Comparison of ENCODE assay signal across 1 cellular context in genomic region chr12:47774664-47775063, GRCh38.
TF ChIP-seq lines count a peak whose summit lies in the region.

No MANE protein-coding gene starts in this region.

TF ChIP-seq in H1, 55 proteins besides CTCF, POLR2A, EP300 and RAD21:
- TF ChIP-seq POU5F1 (IDR thresholded peaks at IDR 0.05; ENCODE audit: low read depth, low read length) = no peak
- TF ChIP-seq SRF (IDR thresholded peaks at IDR 0.05; ENCODE audit: low read depth, low read length) = no peak
- no peak for TF ChIP-seq HDAC2 (IDR thresholded peaks at IDR 0.05; ENCODE audit: borderline replicate concordance in 1 of 2, low read depth in 2 of 2, low read length in 2 of 2)
- TF ChIP-seq MAX (IDR thresholded peaks at IDR 0.05) = no peak
- no peak for TF ChIP-seq BACH1 (IDR thresholded peaks at IDR 0.05; ENCODE audit: low read length)
- no peak for TF ChIP-seq BCL11A (IDR thresholded peaks at IDR 0.05; ENCODE audit: low read depth in 2 of 2, low read length in 2 of 2)
- no peak for TF ChIP-seq TBP (IDR thresholded peaks at IDR 0.05; ENCODE audit: low read depth, low read length)
- TF ChIP-seq KDM4A (IDR thresholded peaks at IDR 0.05; ENCODE audit: low read depth, low read length, severe bottlenecking) = no peak
